Comparison of ENCODE assay signal across 9 cellular contexts in genomic region chr3:47161983-47162694, GRCh38. TPM values are rescaled to one million over a fixed set of nuclear protein-coding genes. Genes with fewer than 3 reads are reported as not detected.
DNase-seq lines count a peak whose midpoint lies in the region; ATAC-seq and TF ChIP-seq lines count a peak whose summit lies in the region.
"Had no signal": no experiment of that assay in that cellular context is flagged by ENCODE, and none has a peak within 500 bp of the region (broad histone marks: within the 10 kb centered on the region; RNA-seq: fewer than 3 reads in every experiment).

No MANE protein-coding gene starts in this region.

- DNase-seq in CD14-positive monocyte (ENCODE audit: low spot score): no peak
- no peak for DNase-seq in MG63
- DNase-seq in coronary artery (ENCODE audit: low spot score): no peak
- DNase-seq in natural killer cell treated with Interleukin-12 subunit alpha and Interleukin-12 subunit beta and Interleukin-15 and Interleukin-18, amount 100 ng/mL, for 72 hours (ENCODE audit: low spot score): no peak
- no peak for DNase-seq in hepatic stellate cell (ENCODE audit: low spot score)
- no peak for DNase-seq in HUDEP-2 (lab: John Stamatoyannopoulos, UW; ENCODE audit: unreplicated experiment in 76 of 76)

- H3K27me3 ChIP-seq in MG63: no peaks in the 10 kb centered on the region

- peaks cover 65% of the 10 kb centered on the region for H3K4me1 Mint-ChIP-seq in CD14-positive monocyte
- H3K4me1 Mint-ChIP-seq in natural killer cell treated with Interleukin-12 subunit alpha and Interleukin-12 subunit beta and Interleukin-15 and Interleukin-18, amount 100 ng/mL, for 72 hours (ENCODE audit: low read depth in 2 of 2): peaks cover 51 to 64% of the 10 kb centered on the region in 2 donors

- ATAC-seq in natural killer cell treated with Interleukin-12 subunit alpha and Interleukin-12 subunit beta and Interleukin-15 and Interleukin-18, amount 100 ng/mL, for 72 hours: no peak
- ATAC-seq in HG03521 (IDR thresholded peaks at IDR 0.05; ENCODE audit: unreplicated experiment): no peak
- ATAC-seq in HG03175 (IDR thresholded peaks at IDR 0.05; ENCODE audit: unreplicated experiment): no peak
- ATAC-seq: esophagus mucosa had no signal

- peak overlapping the region; percentile 90 for H3K4me3 ChIP-seq in MG63
- peak overlapping the region; percentile 97 for H3K4me3 ChIP-seq in coronary artery

- H3K27ac Mint-ChIP-seq in CD14-positive monocyte: peak overlapping the region in 5 of 7 donors; percentile 88 to 98 (median 95)
- peak overlapping the region; percentile 89 to 95 for H3K27ac Mint-ChIP-seq in natural killer cell treated with Interleukin-12 subunit alpha and Interleukin-12 subunit beta and Interleukin-15 and Interleukin-18, amount 100 ng/mL, for 72 hours

- peaks cover under 1 to 2% of the 10 kb centered on the region in 2 donors for H3K36me3 Mint-ChIP-seq in CD14-positive monocyte
- peaks cover 8% of the 10 kb centered on the region for H3K36me3 Mint-ChIP-seq in natural killer cell treated with Interleukin-12 subunit alpha and Interleukin-12 subunit beta and Interleukin-15 and Interleukin-18, amount 100 ng/mL, for 72 hours

- H3K4me3 Mint-ChIP-seq in CD14-positive monocyte: peak overlapping the region; percentile 97
- H3K4me3 Mint-ChIP-seq in natural killer cell treated with Interleukin-12 subunit alpha and Interleukin-12 subunit beta and Interleukin-15 and Interleukin-18, amount 100 ng/mL, for 72 hours: peak overlapping the region; percentile 95

- intact Hi-C loops in CD14-positive monocyte (cut with micrococcal nuclease): loop anchor here (10.0 kb wide), 1 partner anchor 123 kb away; the partner anchor contains the start of genes KIF9 (in 2 of the 2) and KLHL18 (in 2 of the 2)

- peaks cover 6% of the 10 kb centered on the region for H3K36me3 ChIP-seq in MG63

- H3K9me3 Mint-ChIP-seq in CD14-positive monocyte: peaks cover 0 to 1% (median 0%) of the 10 kb centered on the region in 7 donors
- no peaks in the 10 kb centered on the region for H3K9me3 Mint-ChIP-seq in natural killer cell treated with Interleukin-12 subunit alpha and Interleukin-12 subunit beta and Interleukin-15 and Interleukin-18, amount 100 ng/mL, for 72 hours

- H3K27ac ChIP-seq in coronary artery: peak overlapping the region; percentile 94

- H3K9me3 ChIP-seq in MG63: no peaks in the 10 kb centered on the region

- no peak for TF ChIP-seq CTCF in CD14-positive monocyte (IDR thresholded peaks at IDR 0.05)
- TF ChIP-seq CTCF in coronary artery (IDR thresholded peaks at IDR 0.05): no peak

- peaks cover 0 to 3% (median 0%) of the 10 kb centered on the region in 3 donors for H3K27me3 Mint-ChIP-seq in CD14-positive monocyte (ENCODE audit: low read depth in 3 of 3)
- no peaks in the 10 kb centered on the region for H3K27me3 Mint-ChIP-seq in natural killer cell treated with Interleukin-12 subunit alpha and Interleukin-12 subunit beta and Interleukin-15 and Interleukin-18, amount 100 ng/mL, for 72 hours

RNA-seq across cellular contexts. Expression of gene SETD2, which starts 1.8 kb away (rescaled TPM):
- polyA plus RNA-seq in CD14-positive monocyte: 1 to 10 TPM; 3.1 to 7.5 TPM
- 8.1 and 13.0 TPM in 2 replicates for total RNA-seq in MG63 (2014; rRNA removed; shearing (Covaris generic); ENCODE audit: low replicate concordance)
- total RNA-seq in natural killer cell treated with Interleukin-12 subunit alpha and Interleukin-12 subunit beta and Interleukin-15 and Interleukin-18, amount 100 ng/mL, for 72 hours: 10 to 100 TPM; 40.8 to 48.3 TPM
